Comparison of ENCODE assay signal across 22 cellular contexts in genomic region chr7:26461508-26461907, GRCh38.
"Had no signal": no experiment of that assay in that cellular context is flagged by ENCODE, and none has a peak within 500 bp of the region (broad histone marks: within the 10 kb centered on the region; RNA-seq: fewer than 3 reads in every experiment).

No MANE protein-coding gene starts in this region.

- H3K9ac ChIP-seq: parathyroid adenoma had no signal

- H3K4me3 Mint-ChIP-seq: memory B cell; natural killer cell treated with Interleukin-12 subunit alpha and Interleukin-12 subunit beta and Interleukin-15 and Interleukin-18, amount 100 ng/mL, for 72 hours had no signal

- ATAC-seq: left cardiac atrium; lower lobe of right lung; natural killer cell treated with Interleukin-12 subunit alpha and Interleukin-12 subunit beta and Interleukin-15 and Interleukin-18, amount 100 ng/mL, for 72 hours had no signal

- H3K36me3 ChIP-seq: left ventricle myocardium inferior, lower lobe of right lung, right atrium auricular region, stomach, thoracic aorta, transverse colon, uterus had no signal

- H2AFZ ChIP-seq: hepatocyte, parathyroid adenoma had no signal

- H3K79me2 ChIP-seq: hepatocyte, parathyroid adenoma had no signal

- H3K9me3 ChIP-seq: left ventricle myocardium inferior, lower lobe of right lung, right atrium auricular region, stomach, thoracic aorta, transverse colon, uterus had no signal

- H3K4me2 ChIP-seq: hepatocyte had no signal

- H3K27ac ChIP-seq: left ventricle myocardium inferior, lower lobe of right lung, parathyroid adenoma, right atrium auricular region, stomach, thoracic aorta, transverse colon, uterus had no signal

- H3K4me3 ChIP-seq: hepatocyte, left ventricle myocardium inferior, lower lobe of right lung, right atrium auricular region, stomach, thoracic aorta, transverse colon, uterus had no signal

- H3K4me1 Mint-ChIP-seq: memory B cell had no signal

- H3K27ac Mint-ChIP-seq: memory B cell; natural killer cell treated with Interleukin-12 subunit alpha and Interleukin-12 subunit beta and Interleukin-15 and Interleukin-18, amount 100 ng/mL, for 72 hours had no signal

- H3K9me3 Mint-ChIP-seq: memory B cell; natural killer cell treated with Interleukin-12 subunit alpha and Interleukin-12 subunit beta and Interleukin-15 and Interleukin-18, amount 100 ng/mL, for 72 hours had no signal

- DNase-seq: effector CD8-positive, alpha-beta T cell; foreskin melanocyte; head of caudate nucleus; kidney; left cardiac atrium; left ventricle myocardium inferior; lower lobe of right lung; midbrain; occipital lobe; small intestine; stimulated activated CD4-positive, alpha-beta T cell treated with anti-CD3 and anti-CD28 coated beads, Interleukin-12 subunit alpha, Interleukin-12 subunit beta, amount 100 ng/mL, for 4 hours; stimulated activated naive CD4-positive, alpha-beta T cell; stomach; substantia nigra; transverse colon; uterus had no signal

- H3K36me3 Mint-ChIP-seq: memory B cell; natural killer cell treated with Interleukin-12 subunit alpha and Interleukin-12 subunit beta and Interleukin-15 and Interleukin-18, amount 100 ng/mL, for 72 hours had no signal

- H3K27me3 ChIP-seq: hepatocyte, right atrium auricular region, stomach, transverse colon, uterus had no signal

- H3K4me1 ChIP-seq: left ventricle myocardium inferior, lower lobe of right lung, parathyroid adenoma, right atrium auricular region, uterus had no signal
